ENCODE assay signal across 8 cellular contexts in genomic region chr2:127408004-127408806, GRCh38. TPM values are rescaled to one million over a fixed set of nuclear protein-coding genes. Genes with fewer than 3 reads are reported as not detected.
DNase-seq lines count a peak whose midpoint lies in the region; ATAC-seq and TF ChIP-seq lines count a peak whose summit lies in the region.

No MANE protein-coding gene starts in this region.

- H3K36me3 ChIP-seq in BJ (ENCODE audit: control insufficient read depth, insufficient read depth, low read length), result no peaks in the 10 kb centered on the region
- no peaks in the 10 kb centered on the region; the same call in 1 of the 2 replicates for H3K36me3 ChIP-seq in OCI-LY1 (ENCODE audit: insufficient read depth, low read length)

- POLR2A ChIA-PET in BJ (lab: Charles Lee), result no interaction called here

- H3K9me2 ChIP-seq in OCI-LY1 (ENCODE audit: low read depth, low read length), result no peaks in the 10 kb centered on the region

- H3K9ac ChIP-seq in OCI-LY1 (ENCODE audit: low read length), result peak overlapping the region; percentile 67

- no peak overlapping the region for H3K27ac ChIP-seq in OCI-LY1 (ENCODE audit: low read depth, low read length, poor library complexity, severe bottlenecking)
- peak overlapping the region; percentile 33 for H3K27ac ChIP-seq in epithelial cell of prostate

- H3F3A ChIP-seq in OCI-LY1 (ENCODE audit: insufficient read depth, low read length), result no peaks in the 10 kb centered on the region

- peaks cover 28% of the 10 kb centered on the region for H3K4me1 ChIP-seq in OCI-LY1 (ENCODE audit: insufficient read depth, low read length, severe bottlenecking)

- TF ChIP-seq CTCF in BJ (IDR thresholded peaks at IDR 0.05; ENCODE audit: insufficient read depth, low read depth, low read length) (no peak), OCI-LY1 (IDR thresholded peaks at IDR 0.05; ENCODE audit: low read length) (no peak)

- H3K4me2 ChIP-seq in OCI-LY1 (ENCODE audit: low read length), result peak overlapping the region; percentile 82

- H3K9me3 ChIP-seq in OCI-LY1 (ENCODE audit: low read length), result peaks cover 3% of the 10 kb centered on the region

- H2AFZ ChIP-seq in OCI-LY1 (ENCODE audit: low read length), result no peak overlapping the region

- H3K79me2 ChIP-seq in OCI-LY1 (ENCODE audit: insufficient read depth, low read length), result no peaks in the 10 kb centered on the region

- DNase-seq in BJ (ENCODE audit: low read depth), result peak; percentile 37
- DNase-seq in HS-27A (ENCODE audit: low read depth), result peak; percentile 94
- peak; percentile 90 for DNase-seq in activated T-cell treated with anti-CD3 and anti-CD28 coated beads for 48 hours (ENCODE audit: low read depth)
- no peak for DNase-seq in epithelial cell of prostate (ENCODE audit: low read depth, low spot score)
- peak; percentile 93 for DNase-seq in mucosa of gallbladder (ENCODE audit: low spot score)
- peak; percentile 86 to 89 for DNase-seq in stimulated activated CD8-positive, alpha-beta memory T cell treated with anti-CD3 and anti-CD28 coated beads, Interleukin-2, amount 100 ng/mL, for 48 hours (ENCODE audit: low read depth in 2 of 2)

- CTCF ChIA-PET in BJ (lab: Yijun Ruan, JAX), result interaction anchor here (0.6 to 1.6 kb wide), 3 partner anchors 11 to 99 kb away, joined by 3 to 4 read pairs (median 3); partner anchors contain the start of gene MAP3K2

- peak; percentile 53 for ATAC-seq in GM19438 (IDR thresholded peaks at IDR 0.05; ENCODE audit: low read depth, unreplicated experiment)

- H4K20me1 ChIP-seq in OCI-LY1 (ENCODE audit: insufficient read depth, low read length), result no peaks in the 10 kb centered on the region

- H3K27me3 ChIP-seq in BJ (ENCODE audit: control insufficient read depth, insufficient read depth, low read length), result no peaks in the 10 kb centered on the region
- no peaks in the 10 kb centered on the region for H3K27me3 ChIP-seq in OCI-LY1 (ENCODE audit: insufficient read depth, low read length)

- H3K4me3 ChIP-seq in BJ (ENCODE audit: low read depth, low read length) (peak overlapping the region; percentile 37), OCI-LY1 (ENCODE audit: low read depth, low read length, poor library complexity, severe bottlenecking) (peak overlapping the region; percentile 63)

RNA-seq across cellular contexts. Expression of gene PROC, which starts 10.0 kb away (rescaled TPM):
- polyA plus RNA-seq in BJ (2011; rRNA removed), result 0.11 TPM in 1 of 2 replicates, not detected in the other
- polyA minus RNA-seq in BJ (2011; rRNA and poly(A)+ RNA removed), result not detected in 2 replicates
- 3.3 TPM for total RNA-seq in mucosa of gallbladder

RNA-seq across cellular contexts. Expression of gene MAP3K2, which starts 20.4 kb away (rescaled TPM):
- polyA plus RNA-seq in BJ (2011; rRNA removed), result 10.9 and 18.6 TPM in 2 replicates
- polyA minus RNA-seq in BJ (2011; rRNA and poly(A)+ RNA removed), result 20.8 and 21.1 TPM in 2 replicates
- 71.0 TPM for total RNA-seq in mucosa of gallbladder
